ENCODE assay signal across 8 cellular contexts in the genomic region with DNA sequence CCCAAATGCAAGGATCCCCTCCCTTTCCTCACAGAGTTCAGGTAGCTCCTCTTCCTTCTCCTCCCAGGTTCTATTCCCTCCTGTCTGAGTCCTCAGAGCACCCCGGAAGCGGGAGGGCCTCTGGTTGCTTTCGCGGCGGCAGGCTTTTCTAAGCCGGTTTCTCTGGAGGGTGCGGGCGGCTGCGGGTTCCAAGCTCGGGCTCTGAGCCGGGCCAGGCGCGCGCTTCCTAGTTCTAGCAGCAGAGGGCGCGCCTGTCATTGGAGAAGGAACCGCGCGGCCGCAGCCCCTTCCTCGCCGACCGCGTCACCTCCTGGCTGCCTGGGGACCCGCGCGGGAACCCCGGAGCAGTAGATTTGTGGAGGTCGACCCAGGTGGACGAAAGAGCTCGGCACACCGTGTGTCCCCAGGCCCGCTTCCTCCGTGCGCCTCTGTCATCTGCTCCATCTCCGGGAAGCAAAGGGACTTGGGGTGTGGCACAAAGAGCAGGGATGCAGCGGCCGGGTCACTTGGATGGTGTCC.
A peak's percentile ranks its signal among the peaks of the same experiment; 100 is the strongest.
DNase-seq lines count a peak whose midpoint lies in the region; ATAC-seq and TF ChIP-seq lines count a peak whose summit lies in the region.

No MANE protein-coding gene starts in this region.

- intact Hi-C loops in activated CD8-positive, alpha-beta T cell treated with anti-CD3 and anti-CD28 coated beads for 36 hours (cut with micrococcal nuclease) = no loop called here
- intact Hi-C loops in head of caudate nucleus (cut with DNase I) = loop anchor here (10.0 kb wide), 2 partner anchors 209 to 639 kb away; no protein-coding TSS in a partner anchor
- intact Hi-C loops in posterior vena cava (cut with DNase I) = loop anchor here (5.0 to 10.0 kb wide), 4 partner anchors 189 to 639 kb away; no protein-coding TSS in a partner anchor

- peak; percentile 26 for DNase-seq in DMS53 treated with DMSO at 0.1 percent for 48 hours (lab: John Stamatoyannopoulos, UW; ENCODE audit: unreplicated experiment)
- DNase-seq in NCI-H1930 (lab: John Stamatoyannopoulos, UW) = peak; percentile 18 to 59
- peak; percentile 54 for DNase-seq in activated CD8-positive, alpha-beta T cell treated with anti-CD3 and anti-CD28 coated beads for 36 hours
- DNase-seq in head of caudate nucleus = peak; percentile 16 to 86 (median 70)
- peak; percentile 83 for DNase-seq in posterior vena cava (ENCODE audit: low spot score)
- DNase-seq in effector CD4-positive, alpha-beta T cell = no peak

- no peak overlapping the region for H3K4me3 Mint-ChIP-seq in activated CD8-positive, alpha-beta T cell treated with anti-CD3 and anti-CD28 coated beads for 36 hours

- ATAC-seq in GM21447 (IDR thresholded peaks at IDR 0.05; ENCODE audit: unreplicated experiment) (peak; percentile 60), GM18861 (IDR thresholded peaks at IDR 0.05; ENCODE audit: unreplicated experiment) (no peak)
- ATAC-seq in activated CD8-positive, alpha-beta T cell treated with anti-CD3 and anti-CD28 coated beads for 36 hours = peak; percentile 76

- peaks cover 23% of the 10 kb centered on the region for H3K27me3 Mint-ChIP-seq in activated CD8-positive, alpha-beta T cell treated with anti-CD3 and anti-CD28 coated beads for 36 hours

- H3K9me3 Mint-ChIP-seq in activated CD8-positive, alpha-beta T cell treated with anti-CD3 and anti-CD28 coated beads for 36 hours = no peaks in the 10 kb centered on the region

- H3K36me3 Mint-ChIP-seq in activated CD8-positive, alpha-beta T cell treated with anti-CD3 and anti-CD28 coated beads for 36 hours (ENCODE audit: low read depth) = no peaks in the 10 kb centered on the region

- TF ChIP-seq CTCF in activated CD8-positive, alpha-beta T cell treated with anti-CD3 and anti-CD28 coated beads for 36 hours (IDR thresholded peaks at IDR 0.05) = peak; percentile 82

- CTCF ChIA-PET in activated CD8-positive, alpha-beta T cell treated with anti-CD3 and anti-CD28 coated beads for 36 hours (lab: Charles Lee) = interaction anchor here (0.6 to 2.5 kb wide), 11 partner anchors 13 to 635 kb away, joined by 3 to 12 read pairs (median 4); no protein-coding TSS in a partner anchor

- POLR2A ChIA-PET in activated CD8-positive, alpha-beta T cell treated with anti-CD3 and anti-CD28 coated beads for 36 hours (lab: Charles Lee) = no interaction called here

- no peaks in the 10 kb centered on the region for H3K4me1 Mint-ChIP-seq in activated CD8-positive, alpha-beta T cell treated with anti-CD3 and anti-CD28 coated beads for 36 hours (ENCODE audit: low read depth)

- no peak overlapping the region for H3K27ac Mint-ChIP-seq in activated CD8-positive, alpha-beta T cell treated with anti-CD3 and anti-CD28 coated beads for 36 hours
